11 cellular contexts compared by ENCODE assay signal in the genomic region with DNA sequence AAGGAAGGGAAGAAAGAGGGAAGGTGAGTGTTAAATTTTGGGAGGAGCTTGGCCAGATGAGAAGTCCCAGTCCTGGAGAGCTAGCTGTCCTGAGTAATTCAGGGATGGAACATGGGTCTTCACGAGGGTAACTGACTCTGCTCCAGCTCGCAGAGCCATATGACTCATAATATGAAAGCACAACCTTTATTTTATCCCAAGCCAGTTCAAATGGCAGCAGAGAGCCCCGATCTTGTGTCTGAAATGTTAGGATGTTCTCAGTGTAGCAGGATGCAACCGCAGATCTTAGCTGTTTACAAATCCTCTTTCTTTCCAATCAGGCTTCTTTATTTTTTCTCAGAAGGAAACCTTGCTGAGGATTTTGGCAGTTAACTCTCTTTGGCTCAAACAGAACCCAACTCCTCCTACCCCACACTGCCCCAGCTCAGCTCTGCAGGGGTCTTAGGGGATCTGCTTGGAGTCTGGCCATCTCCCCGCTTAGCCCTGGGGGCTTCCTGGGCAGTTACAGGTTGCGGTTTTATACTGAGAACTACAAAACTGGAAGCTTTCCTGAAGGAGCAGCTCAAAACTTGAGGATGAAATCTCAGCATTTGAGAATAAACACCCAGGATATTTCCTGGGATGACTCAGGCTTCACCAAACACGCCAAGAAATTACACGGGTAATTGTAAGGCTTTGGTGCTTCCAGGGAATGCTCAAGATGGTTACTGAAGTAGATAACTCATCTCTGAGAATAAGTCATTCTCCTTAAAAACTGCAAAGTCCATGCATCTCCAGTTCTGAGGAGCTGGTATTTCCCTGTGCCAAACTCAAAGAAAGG.
DNase-seq lines count a peak whose midpoint lies in the region; ATAC-seq lines count a peak whose summit lies in the region.
"Had no signal": no experiment of that assay in that cellular context is flagged by ENCODE, and none has a peak within 500 bp of the region (broad histone marks: within the 10 kb centered on the region; RNA-seq: fewer than 3 reads in every experiment).

No MANE protein-coding gene starts in this region.

- peak overlapping the region; percentile 35 for H3K4me3 Mint-ChIP-seq in activated T-helper 17 cell treated with anti-CD3 and anti-CD28 coated beads, Interleukin-2, amount 50 U/mL, for 72 hours
- H3K4me3 Mint-ChIP-seq: effector memory CD8-positive, alpha-beta T cell; memory B cell had no signal

- no peaks in the 10 kb centered on the region for H3K36me3 ChIP-seq in SJCRH30

- H3K36me3 Mint-ChIP-seq in activated T-helper 17 cell treated with anti-CD3 and anti-CD28 coated beads, Interleukin-2, amount 50 U/mL, for 72 hours (ENCODE audit: low read depth), result peaks cover 99% of the 10 kb centered on the region

- DNase-seq in EL (peak; percentile 82), Right ventricle myocardium superior (no peak), RPMI8226 (no peak), GF-D8 (lab: John Stamatoyannopoulos, UW) (no peak), SJCRH30 (no peak)
- DNase-seq: DND-41; effector memory CD8-positive, alpha-beta T cell had no signal

- H3K27me3 Mint-ChIP-seq in activated T-helper 17 cell treated with anti-CD3 and anti-CD28 coated beads, Interleukin-2, amount 50 U/mL, for 72 hours, result no peaks in the 10 kb centered on the region
- H3K27me3 Mint-ChIP-seq: effector memory CD8-positive, alpha-beta T cell; memory B cell had no signal

- ATAC-seq in activated T-helper 17 cell treated with anti-CD3 and anti-CD28 coated beads, Interleukin-2, amount 50 U/mL, for 72 hours (replicated peaks), result no peak
- ATAC-seq in Right ventricle myocardium superior (ENCODE audit: poor library complexity) (peak; percentile 67), GM21717 (IDR thresholded peaks at IDR 0.05; ENCODE audit: unreplicated experiment) (no peak)
- ATAC-seq: effector memory CD8-positive, alpha-beta T cell had no signal

- H3K4me1 ChIP-seq in SJCRH30, result no peaks in the 10 kb centered on the region

- intact Hi-C loops in Right ventricle myocardium superior (cut with DNase I), result no loop called here

- H3K9me3 Mint-ChIP-seq in activated T-helper 17 cell treated with anti-CD3 and anti-CD28 coated beads, Interleukin-2, amount 50 U/mL, for 72 hours, result peaks cover 15% of the 10 kb centered on the region

- H3K4me1 Mint-ChIP-seq in activated T-helper 17 cell treated with anti-CD3 and anti-CD28 coated beads, Interleukin-2, amount 50 U/mL, for 72 hours, result peaks cover 47% of the 10 kb centered on the region

- 0 out of 2 replicates have a peak, but pooled peaks cover 2% of the 10 kb centered on the region for H3K9me3 ChIP-seq in SJCRH30 (replicated peaks)

- H3K27me3 ChIP-seq in SJCRH30, result no peaks in the 10 kb centered on the region

- H3K27ac Mint-ChIP-seq in activated T-helper 17 cell treated with anti-CD3 and anti-CD28 coated beads, Interleukin-2, amount 50 U/mL, for 72 hours, result peak overlapping the region; percentile 83
- H3K27ac Mint-ChIP-seq: memory B cell had no signal

- H3K4me3 ChIP-seq in skin epidermis, result no peak overlapping the region
- H3K4me3 ChIP-seq in SJCRH30, result no peak overlapping the region

- H3K27ac ChIP-seq in skin epidermis (peak overlapping the region in 17 of 21 experiments; percentile 22 to 81 (median 60)), SJCRH30 (no peak overlapping the region)
